Comparison of ENCODE assay signal across 28 cellular contexts in the genomic region with DNA sequence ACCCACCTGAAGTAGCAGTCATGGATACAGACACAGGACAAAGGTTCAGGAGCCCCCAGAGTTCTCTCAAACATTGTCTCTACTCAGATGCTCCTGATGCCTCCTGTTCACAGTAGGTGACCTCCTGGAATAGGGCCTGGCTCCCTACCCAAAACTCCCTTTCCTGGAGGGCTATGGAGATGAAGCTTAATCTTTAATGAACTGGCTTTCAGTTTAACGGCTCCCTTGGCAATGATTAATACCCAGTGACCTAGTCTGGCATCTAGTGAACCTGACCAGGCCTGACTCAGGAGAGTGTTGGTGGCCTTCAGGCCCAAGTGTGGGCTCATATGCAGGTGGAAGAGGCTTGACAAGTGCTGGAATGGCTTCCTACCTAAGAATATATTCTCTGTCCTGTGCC.
DNase-seq lines count a peak whose midpoint lies in the region; ATAC-seq lines count a peak whose summit lies in the region.
"Had no signal": no experiment of that assay in that cellular context is flagged by ENCODE, and none has a peak within 500 bp of the region (broad histone marks: within the 10 kb centered on the region; RNA-seq: fewer than 3 reads in every experiment).

No MANE protein-coding gene starts in this region.

- in situ Hi-C loops in ACHN (cut with HindIII; ENCODE audit: low pct_ligation_motif_present, low pct_unique_long_range_greater_than_20kb, low sequenced_read_pairs): no loop called here
- in situ Hi-C loops in KBM-7 (cut with MboI; ENCODE audit: low pct_unique_long_range_greater_than_20kb, low sequenced_read_pairs): no loop called here

- H3K4me1 Mint-ChIP-seq in stimulated activated naive B cell treated with anti-CD40 and anti-IgM and Interleukin-4, amounts not matched to agents 10 μg/mL and 1 μg/mL and 100 μg/mL, for 72 hours: peaks cover 3 to 6% of the 10 kb centered on the region in 2 donors
- H3K4me1 Mint-ChIP-seq: activated naive CD8-positive, alpha-beta T cell treated with anti-CD3 and anti-CD28 coated beads, Interleukin-2, amount 10 ng/mL, durations not matched to agents 7 days and 5 days; CD4-positive, alpha-beta memory T cell had no signal

- peaks cover 5 to 8% of the 10 kb centered on the region in 2 donors for H3K27me3 Mint-ChIP-seq in stimulated activated naive B cell treated with anti-CD40 and anti-IgM and Interleukin-4, amounts not matched to agents 10 μg/mL and 1 μg/mL and 100 μg/mL, for 72 hours
- H3K27me3 Mint-ChIP-seq: dendritic cell treated with granulocyte-macrophage colony-stimulating factor and Interleukin-4, amounts not matched to agents 40 ng/mL and 50 ng/mL, for 4 days had no signal

- H3K36me3 Mint-ChIP-seq in stimulated activated naive B cell treated with anti-CD40 and anti-IgM and Interleukin-4, amounts not matched to agents 10 μg/mL and 1 μg/mL and 100 μg/mL, for 72 hours: no peaks in the 10 kb centered on the region
- H3K36me3 Mint-ChIP-seq: activated naive CD8-positive, alpha-beta T cell treated with anti-CD3 and anti-CD28 coated beads, Interleukin-2, amount 10 ng/mL, durations not matched to agents 7 days and 5 days; CD4-positive, alpha-beta memory T cell; naive thymus-derived CD8-positive, alpha-beta T cell had no signal

- H3K4me3 Mint-ChIP-seq in stimulated activated naive B cell treated with anti-CD40 and anti-IgM and Interleukin-4, amounts not matched to agents 10 μg/mL and 1 μg/mL and 100 μg/mL, for 72 hours: no peak overlapping the region
- H3K4me3 Mint-ChIP-seq: activated naive CD8-positive, alpha-beta T cell treated with anti-CD3 and anti-CD28 coated beads, Interleukin-2, amount 10 ng/mL, durations not matched to agents 7 days and 5 days; CD4-positive, alpha-beta memory T cell; dendritic cell treated with granulocyte-macrophage colony-stimulating factor and Interleukin-4, amounts not matched to agents 40 ng/mL and 50 ng/mL, for 4 days; endodermal cell; naive thymus-derived CD8-positive, alpha-beta T cell; T-helper 2 cell treated with Interferon-gamma antibody and Interleukin-4, amounts not matched to agents 5 μg/mL and 100 μg/mL, for 36 hours had no signal

- H3K27ac Mint-ChIP-seq in stimulated activated naive B cell treated with anti-CD40 and anti-IgM and Interleukin-4, amounts not matched to agents 10 μg/mL and 1 μg/mL and 100 μg/mL, for 72 hours: no peak overlapping the region
- H3K27ac Mint-ChIP-seq: activated naive CD8-positive, alpha-beta T cell treated with anti-CD3 and anti-CD28 coated beads, Interleukin-2, amount 10 ng/mL, durations not matched to agents 7 days and 5 days; CD4-positive, alpha-beta memory T cell; dendritic cell treated with granulocyte-macrophage colony-stimulating factor and Interleukin-4, amounts not matched to agents 40 ng/mL and 50 ng/mL, for 4 days; endodermal cell; naive thymus-derived CD8-positive, alpha-beta T cell; T-helper 2 cell treated with Interferon-gamma antibody and Interleukin-4, amounts not matched to agents 5 μg/mL and 100 μg/mL, for 36 hours had no signal

- peak; percentile 76 for DNase-seq in ACHN
- peak; percentile 82 for DNase-seq in kidney tubule cell (ENCODE audit: low spot score)
- DNase-seq in KBM-7: no peak
- DNase-seq in stimulated activated naive CD4-positive, alpha-beta T cell (lab: John Stamatoyannopoulos, UW): no peak
- DNase-seq in stimulated activated naive B cell treated with anti-CD40 and anti-IgM and Interleukin-4, amounts not matched to agents 10 μg/mL and 1 μg/mL and 100 μg/mL, for 72 hours: no peak
- DNase-seq: activated CD4-positive, alpha-beta T cell treated with anti-CD3 and anti-CD28 coated beads for 4 hours; activated effector memory CD4-positive, alpha-beta T cell treated with Interleukin-2 at 50 U/mL for 16 hours; activated naive CD8-positive, alpha-beta T cell treated with anti-CD3 and anti-CD28 coated beads, Interleukin-2, amount 10 ng/mL, durations not matched to agents 7 days and 5 days; activated T-cell treated with anti-CD3 and anti-CD28 coated beads for 4 hours; CD4-positive, alpha-beta memory T cell; DMS153; endodermal cell; foreskin melanocyte; IMR-90; left ventricle myocardium inferior; naive thymus-derived CD8-positive, alpha-beta T cell; NCI-H187; NCI-H2171; NCI-H526; SHP77 treated with DMSO at 0.1 percent for 48 hours; stimulated activated CD4-positive, alpha-beta T cell treated with anti-CD3 and anti-CD28 coated beads, Interleukin-2, amount 100 ng/mL, for 24 hours had no signal

- H3K9me3 Mint-ChIP-seq in stimulated activated naive B cell treated with anti-CD40 and anti-IgM and Interleukin-4, amounts not matched to agents 10 μg/mL and 1 μg/mL and 100 μg/mL, for 72 hours: no peaks in the 10 kb centered on the region
- H3K9me3 Mint-ChIP-seq: activated naive CD8-positive, alpha-beta T cell treated with anti-CD3 and anti-CD28 coated beads, Interleukin-2, amount 10 ng/mL, durations not matched to agents 7 days and 5 days; CD4-positive, alpha-beta memory T cell; dendritic cell treated with granulocyte-macrophage colony-stimulating factor and Interleukin-4, amounts not matched to agents 40 ng/mL and 50 ng/mL, for 4 days; endodermal cell; naive thymus-derived CD8-positive, alpha-beta T cell; T-helper 2 cell treated with Interferon-gamma antibody and Interleukin-4, amounts not matched to agents 5 μg/mL and 100 μg/mL, for 36 hours had no signal

- ATAC-seq in GM19043 (IDR thresholded peaks at IDR 0.05; ENCODE audit: low read depth, unreplicated experiment) (peak; percentile 32), HG03097 (IDR thresholded peaks at IDR 0.05; ENCODE audit: low FRiP score, unreplicated experiment) (peak; percentile 52), HG02588 (IDR thresholded peaks at IDR 0.05; ENCODE audit: unreplicated experiment) (no peak)
- ATAC-seq in stimulated activated naive B cell treated with anti-CD40 and anti-IgM and Interleukin-4, amounts not matched to agents 10 μg/mL and 1 μg/mL and 100 μg/mL, for 72 hours (replicated peaks): no peak
- ATAC-seq: esophagus mucosa; naive thymus-derived CD8-positive, alpha-beta T cell; Panc1 had no signal

Comparison
In these comparisons a context has a peak if more than half of its experiments do, and no peak if none do; other contexts are left out.
1. DNase-seq: peak in ACHN (single experiment) and kidney tubule cell (single experiment); none in KBM-7 (single experiment), stimulated activated naive CD4-positive, alpha-beta T cell (0 of 6) and stimulated activated naive B cell treated with anti-CD40 and anti-IgM and Interleukin-4, amounts not matched to agents 10 μg/mL and 1 μg/mL and 100 μg/mL, for 72 hours (single experiment).
2. ATAC-seq: peak in GM19043 (single experiment) and HG03097 (single experiment); none in HG02588 (single experiment) and stimulated activated naive B cell treated with anti-CD40 and anti-IgM and Interleukin-4, amounts not matched to agents 10 μg/mL and 1 μg/mL and 100 μg/mL, for 72 hours (0 of 2).